In genomic region chr5:119343766-119344165, GRCh38 we compare ENCODE assay signal across 8 cellular contexts. TPM values are rescaled to one million over a fixed set of nuclear protein-coding genes. Genes with fewer than 3 reads are reported as not detected.
A peak's percentile ranks its signal among the peaks of the same experiment; 100 is the strongest.
DNase-seq lines count a peak whose midpoint lies in the region; ATAC-seq and TF ChIP-seq lines count a peak whose summit lies in the region.

No MANE protein-coding gene starts in this region.

- H3K36me3 ChIP-seq in colonic mucosa, result no peaks in the 10 kb centered on the region
- H3K36me3 ChIP-seq in vagina, result no peaks in the 10 kb centered on the region

- H3K4me3 ChIP-seq in colonic mucosa (no peak overlapping the region), vagina (no peak overlapping the region)

- intact Hi-C loops in colonic mucosa (cut with DNase I) (no loop called here), vagina (cut with DNase I) (no loop called here)

- H3K27ac ChIP-seq in colonic mucosa (no peak overlapping the region), vagina (no peak overlapping the region)

- peaks cover under 1% of the 10 kb centered on the region for H3K4me1 ChIP-seq in colonic mucosa
- peaks cover 33% of the 10 kb centered on the region for H3K4me1 ChIP-seq in vagina

- no peaks in the 10 kb centered on the region for H3K9me3 ChIP-seq in colonic mucosa
- H3K9me3 ChIP-seq in vagina, result no peaks in the 10 kb centered on the region

- no peak overlapping the region for H3K9ac ChIP-seq in colonic mucosa (ENCODE audit: low read depth in 2 of 2, low read length in 2 of 2)

- ATAC-seq in GM19035 (IDR thresholded peaks at IDR 0.05; ENCODE audit: unreplicated experiment), result peak; percentile 23
- peak; percentile 19 for ATAC-seq in HG03175 (IDR thresholded peaks at IDR 0.05; ENCODE audit: unreplicated experiment)

- TF ChIP-seq CTCF in colonic mucosa (IDR thresholded peaks at IDR 0.05) (no peak), vagina (IDR thresholded peaks at IDR 0.05) (no peak)

- DNase-seq in activated T-cell treated with anti-CD3 and anti-CD28 coated beads for 48 hours (ENCODE audit: low read depth) (peak; percentile 57), smooth muscle cell of the brain vasculature (ENCODE audit: low read depth, low spot score) (peak; percentile 72), colonic mucosa (no peak), vagina (ENCODE audit: extremely low spot score in 2 of 2) (no peak), AG08396 (ENCODE audit: low spot score) (no peak), NCI-H345 (lab: John Stamatoyannopoulos, UW) (no peak)

- H3K27me3 ChIP-seq in colonic mucosa (no peaks in the 10 kb centered on the region), vagina (no peaks in the 10 kb centered on the region)

- TF ChIP-seq POLR2A in vagina (IDR thresholded peaks at IDR 0.05), result no peak

RNA-seq across cellular contexts. Expression of gene TNFAIP8, which starts 12.1 kb away (rescaled TPM):
- total RNA-seq in colonic mucosa (10 to 100 TPM; 11.0 to 12.7 TPM), vagina (34.4 TPM)

Comparison
In these comparisons a context has a peak if more than half of its experiments do, and no peak if none do; other contexts are left out.
1. DNase-seq: peak in activated T-cell treated with anti-CD3 and anti-CD28 coated beads for 48 hours (single experiment) and smooth muscle cell of the brain vasculature (single experiment); none in colonic mucosa (single experiment), vagina (0 of 2), AG08396 (single experiment) and NCI-H345 (single experiment).